Comparison of ENCODE assay signal across 1 cellular context in genomic region chr17:82018152-82019041, GRCh38.
TF ChIP-seq lines count a peak whose summit lies in the region.

No MANE protein-coding gene starts in this region.

TF ChIP-seq in HEK293, 187 proteins besides CTCF, POLR2A, EP300 and RAD21 (continued from another document):
- TF ChIP-seq PRDM10 (tag by site-specific recombination; IDR thresholded peaks at IDR 0.05) (no peak), REPIN1 (tag by site-specific recombination; IDR thresholded peaks at IDR 0.05; ENCODE audit: low read depth) (no peak), SP2 (tag by site-specific recombination; IDR thresholded peaks at IDR 0.05) (peak; percentile 26; the same call in 1 of the 2 replicates), ZNF600 (tag by site-specific recombination; IDR thresholded peaks at IDR 0.05) (0 out of 2 replicates have a peak, but pooled peaks have one; percentile 29), ZNF133 (tag by site-specific recombination; IDR thresholded peaks at IDR 0.05) (no peak), ZNF114 (tag by site-specific recombination; IDR thresholded peaks at IDR 0.05) (no peak), ZNF148 (tag by site-specific recombination; IDR thresholded peaks at IDR 0.05; ENCODE audit: borderline replicate concordance) (no peak), PBX3 (CRISPR knock-in tag; IDR thresholded peaks at IDR 0.05) (peak; percentile 44; the same call in 1 of the 2 replicates), ZFP41 (tag by site-specific recombination; IDR thresholded peaks at IDR 0.05; ENCODE audit: borderline replicate concordance) (no peak), ZNF670 (tag by site-specific recombination; IDR thresholded peaks at IDR 0.05; ENCODE audit: low read depth) (no peak), SP3 (tag by site-specific recombination; IDR thresholded peaks at IDR 0.05) (0 out of 2 replicates have a peak, but pooled peaks have one; percentile 12), ZNF621 (tag by site-specific recombination; IDR thresholded peaks at IDR 0.05) (no peak), ZNF518A (tag by site-specific recombination; conservative IDR thresholded peaks at IDR 0.05; ENCODE audit: low read depth) (no peak), ZIC2 (tag by site-specific recombination; IDR thresholded peaks at IDR 0.05) (peak; percentile 32; the same call in 1 of the 2 replicates), BCL11B (tag by site-specific recombination; IDR thresholded peaks at IDR 0.05; ENCODE audit: low read depth) (no peak), HIC1 (tag by site-specific recombination; IDR thresholded peaks at IDR 0.05) (peak; percentile 55; the same call in 1 of the 2 replicates), HOXC10 (CRISPR knock-in tag; IDR thresholded peaks at IDR 0.05) (no peak), GLIS1 (tag by site-specific recombination; IDR thresholded peaks at IDR 0.05) (0 out of 2 replicates have a peak, but pooled peaks have one; percentile 7)
TF ChIP-seq in HEK293: peak in this region for 10.
